In genomic region chr10:63675171-63675570, GRCh38 we compare ENCODE assay signal across 1 cellular context.
TF ChIP-seq lines count a peak whose summit lies in the region.

No MANE protein-coding gene starts in this region.

TF ChIP-seq in IMR-90, 13 proteins besides CTCF, POLR2A, EP300 and RAD21:
- TF ChIP-seq BHLHE40 (IDR thresholded peaks at IDR 0.05; ENCODE audit: low read depth, low read length) (no peak), RCOR1 (IDR thresholded peaks at IDR 0.05; ENCODE audit: insufficient replicate concordance, low read length) (no peak), RFX5 (IDR thresholded peaks at IDR 0.05; ENCODE audit: low read depth, low read length) (no peak), ELK1 (IDR thresholded peaks at IDR 0.05; ENCODE audit: borderline replicate concordance, low read depth, low read length) (no peak), SMC3 (IDR thresholded peaks at IDR 0.05; ENCODE audit: low read depth, low read length) (no peak)
